18 cellular contexts compared by ENCODE assay signal in genomic region chr19:14764401-14764800, GRCh38. TPM values are rescaled to one million over a fixed set of nuclear protein-coding genes. Genes with fewer than 3 reads are reported as not detected.
A peak's percentile ranks its signal among the peaks of the same experiment; 100 is the strongest.
DNase-seq lines count a peak whose midpoint lies in the region; ATAC-seq, FAIRE-seq and TF ChIP-seq lines count a peak whose summit lies in the region.
"Had no signal": no experiment of that assay in that cellular context is flagged by ENCODE, and none has a peak within 500 bp of the region (broad histone marks: within the 10 kb centered on the region; RNA-seq: fewer than 3 reads in every experiment).

No MANE protein-coding gene starts in this region.

- DNase-seq in RWPE2 (ENCODE audit: low spot score) = peak; percentile 29
- no peak for DNase-seq in HepG2 (ENCODE audit: low spot score)
- peak; percentile 47 for DNase-seq in spleen
- DNase-seq in activated CD4-positive, alpha-beta T cell treated with anti-CD3 and anti-CD28 coated beads, Interleukin-2, amount 10 ng/mL, durations not matched to agents 7 days and 5 days = no peak
- DNase-seq in NCI-H526 (lab: John Stamatoyannopoulos, UW) = no peak
- no peak for DNase-seq in GM19239 (ENCODE audit: insufficient read length, low spot score)
- DNase-seq: 8988T; AML-193; Caco-2; CD8-positive, alpha-beta memory T cell; DMS53; GF-D8; HCEC 1CT; HFFc6 had no signal

- intact Hi-C loops in HepG2 (cut with micrococcal nuclease; ENCODE audit: unreplicated experiment) = no loop called here
- intact Hi-C loops in spleen (cut with DNase I; ENCODE audit: low total_unique reads) = no loop called here

- H3K4me1 ChIP-seq in RWPE2 (ENCODE audit: insufficient read depth, poor library complexity, severe bottlenecking) (no peaks in the 10 kb centered on the region), HepG2 (ENCODE audit: insufficient read depth, low read length) (no peaks in the 10 kb centered on the region), neutrophil (ENCODE audit: control insufficient read depth in 1 of 2, insufficient read depth in 1 of 2, low read depth in 1 of 2, low read length in 1 of 2) (peaks cover 0 to 8% of the 10 kb centered on the region in 2 experiments), spleen (no peaks in the 10 kb centered on the region)
- H3K4me1 ChIP-seq: BLaER1, Caco-2 had no signal

- H3K4me1 Mint-ChIP-seq in activated CD4-positive, alpha-beta T cell treated with anti-CD3 and anti-CD28 coated beads, Interleukin-2, amount 10 ng/mL, durations not matched to agents 7 days and 5 days = no peaks in the 10 kb centered on the region
- H3K4me1 Mint-ChIP-seq: CD8-positive, alpha-beta memory T cell had no signal

- no peak for FAIRE-seq in HepG2 (lab: Jason Lieb, UNC)
- no peak for FAIRE-seq in GM19239 (lab: Jason Lieb, UNC)
- FAIRE-seq: H1, HTR-8/SVneo had no signal

- H3K27ac ChIP-seq in RWPE2 (ENCODE audit: poor library complexity, severe bottlenecking) (no peak overlapping the region), HepG2 (ENCODE audit: extremely low read length, insufficient read depth, low read length) (no peak overlapping the region), neutrophil (peak overlapping the region; percentile 63), spleen (peak overlapping the region in 3 of 8 donors; percentile 10 to 54 (median 30))
- H3K27ac ChIP-seq: BLaER1 had no signal

- H3K9me3 ChIP-seq in RWPE2 (ENCODE audit: severe bottlenecking) (no peaks in the 10 kb centered on the region), HepG2 (ENCODE audit: low read length) (no peaks in the 10 kb centered on the region), neutrophil (no peaks in the 10 kb centered on the region), spleen (no peaks in the 10 kb centered on the region)
- H3K9me3 ChIP-seq: BLaER1, Caco-2 had no signal

- in situ Hi-C loops in HepG2 (cut with HindIII; ENCODE audit: extremely low pct_ligation_motif_present, low pct_unique_long_range_greater_than_20kb) = no loop called here

- TF ChIP-seq POLR2A in HepG2 (IDR thresholded peaks at IDR 0.05; ENCODE audit: insufficient read depth in 1 of 2, low read depth in 2 of 2, low read length in 2 of 2) (no peak), spleen (IDR thresholded peaks at IDR 0.05) (no peak)

- no TSS peak for BruUV-seq in HepG2 (replicated peaks; lab: Mats Ljungman, UMichigan)

- ATAC-seq in RWPE2 (ENCODE audit: low read depth) (no peak), HepG2 (peak; percentile 26; the same call in 1 of the 3 replicates)

- no peak for TF ChIP-seq RAD21 in HepG2 (CRISPR knock-in tag; IDR thresholded peaks at IDR 0.05)

- CTCF ChIA-PET in HepG2 (lab: Yijun Ruan, JAX; ENCODE audit: low intra/inter-chr PET ratio, low total read pairs) = no interaction called here
- CTCF ChIA-PET in activated CD4-positive, alpha-beta T cell treated with anti-CD3 and anti-CD28 coated beads, Interleukin-2, amount 10 ng/mL, durations not matched to agents 7 days and 5 days (lab: Charles Lee) = no interaction called here

- WGBS in HepG2 (ENCODE audit: low lambda C conversion rate) = 69% methylated on average over 8 of the region's 9 CpGs
- 86 to 96% (median 92%) methylated on average over 8 to 9 of the region's 9 CpGs for WGBS in spleen, 5 donors

- no peak overlapping the region for H3K4me2 ChIP-seq in HepG2 (ENCODE audit: low read depth, low read length)
- H3K4me2 ChIP-seq: BLaER1 had no signal

- no peaks in the 10 kb centered on the region for H3K79me2 ChIP-seq in HepG2 (ENCODE audit: insufficient read depth, low read length)

- no peak overlapping the region for H2AFZ ChIP-seq in HepG2 (ENCODE audit: low read length)

- TF ChIP-seq CTCF in RWPE2 (IDR thresholded peaks at IDR 0.05; ENCODE audit: poor library complexity, severe bottlenecking) (no peak), HepG2 (CRISPR knock-in tag; IDR thresholded peaks at IDR 0.05) (no peak), neutrophil (IDR thresholded peaks at IDR 0.05) (no peak), spleen (IDR thresholded peaks at IDR 0.05 in 8 of 11, conservative IDR thresholded peaks at IDR 0.05 in 3 of 11) (no peak)

- H3K4me3 ChIP-seq in RWPE2 (ENCODE audit: severe bottlenecking) (no peak overlapping the region), HepG2 (replicated peaks in 1 of 3; ENCODE audit: insufficient read depth in 1 of 3, low read depth in 2 of 3, low read length in 3 of 3) (no peak overlapping the region), neutrophil (ENCODE audit: low read depth in 1 of 2, low read length in 1 of 2) (no peak overlapping the region), spleen (no peak overlapping the region)
- H3K4me3 ChIP-seq: BLaER1 had no signal

- no peaks in the 10 kb centered on the region for H4K20me1 ChIP-seq in HepG2 (ENCODE audit: insufficient read depth, low read length)
- H4K20me1 ChIP-seq: BLaER1 had no signal

- H3K9ac ChIP-seq in HepG2 (ENCODE audit: insufficient read depth, low read depth, low read length) = no peak overlapping the region
- H3K9ac ChIP-seq: BLaER1 had no signal

- no peak for TF ChIP-seq EP300 in HepG2 (IDR thresholded peaks at IDR 0.05; ENCODE audit: low read depth in 2 of 2, low read length in 2 of 2)
- no peak for TF ChIP-seq EP300 in HepG2 (CRISPR knock-in tag; IDR thresholded peaks at IDR 0.05; ENCODE audit: borderline replicate concordance)

- H3K36me3 ChIP-seq in RWPE2 (ENCODE audit: low read depth) (no peaks in the 10 kb centered on the region), HepG2 (replicated peaks in 1 of 2; ENCODE audit: control insufficient read depth in 1 of 2, insufficient read depth in 2 of 2, low read length in 2 of 2) (no peaks in the 10 kb centered on the region), neutrophil (peaks cover 76% of the 10 kb centered on the region), spleen (peaks cover 0 to 96% (median 6%) of the 10 kb centered on the region in 6 donors)
- H3K36me3 ChIP-seq: BLaER1 had no signal

- peaks cover 2% of the 10 kb centered on the region for H3K36me3 Mint-ChIP-seq in activated CD4-positive, alpha-beta T cell treated with anti-CD3 and anti-CD28 coated beads, Interleukin-2, amount 10 ng/mL, durations not matched to agents 7 days and 5 days (ENCODE audit: low read depth)

- H3K9me3 Mint-ChIP-seq in activated CD4-positive, alpha-beta T cell treated with anti-CD3 and anti-CD28 coated beads, Interleukin-2, amount 10 ng/mL, durations not matched to agents 7 days and 5 days = no peaks in the 10 kb centered on the region

- H3K4me3 Mint-ChIP-seq in activated CD4-positive, alpha-beta T cell treated with anti-CD3 and anti-CD28 coated beads, Interleukin-2, amount 10 ng/mL, durations not matched to agents 7 days and 5 days = no peak overlapping the region
- H3K4me3 Mint-ChIP-seq: CD8-positive, alpha-beta memory T cell; HFFc6 had no signal

- H3K27me3 ChIP-seq in RWPE2 (ENCODE audit: insufficient read depth, poor library complexity, severe bottlenecking) (no peaks in the 10 kb centered on the region), HepG2 (ENCODE audit: control insufficient read depth in 1 of 2, insufficient read depth in 2 of 2, low read length in 2 of 2) (peaks cover 0 to 3% of the 10 kb centered on the region in 2 experiments; a peak in 2 of 5 replicates), neutrophil (no peaks in the 10 kb centered on the region), spleen (replicated peaks in 1 of 7) (peaks cover 0 to 20% (median 0%) of the 10 kb centered on the region in 7 donors)

- H3K27ac Mint-ChIP-seq in activated CD4-positive, alpha-beta T cell treated with anti-CD3 and anti-CD28 coated beads, Interleukin-2, amount 10 ng/mL, durations not matched to agents 7 days and 5 days = no peak overlapping the region
- H3K27ac Mint-ChIP-seq: HFFc6 had no signal

- POLR2A ChIA-PET in HepG2 (lab: Yijun Ruan, JAX) = no interaction called here
- POLR2A ChIA-PET in activated CD4-positive, alpha-beta T cell treated with anti-CD3 and anti-CD28 coated beads, Interleukin-2, amount 10 ng/mL, durations not matched to agents 7 days and 5 days (lab: Charles Lee) = no interaction called here

- no peaks in the 10 kb centered on the region for H3K27me3 Mint-ChIP-seq in activated CD4-positive, alpha-beta T cell treated with anti-CD3 and anti-CD28 coated beads, Interleukin-2, amount 10 ng/mL, durations not matched to agents 7 days and 5 days

RNA-seq across cellular contexts. Expression of gene ADGRE2, which starts 14.0 kb away (rescaled TPM):
- 0.04 TPM in 1 of 2 replicates, not detected in the other for total RNA-seq in HepG2 (2016; rRNA removed; fragmentation: Illumina TruSeq; extraction: Trizol)
- not detected in 2 replicates for total RNA-seq in HepG2 (2016; cell fraction: cytosol; rRNA removed; fragmentation: Illumina TruSeq; extraction: Trizol; ENCODE audit: low read depth)
- total RNA-seq in HepG2 (2016; cell fraction: insoluble cytoplasmic fraction; rRNA removed; fragmentation: Illumina TruSeq; extraction: Trizol) = not detected in 2 replicates
- not detected in 2 replicates for total RNA-seq in HepG2 (2016; cell fraction: membrane; rRNA removed; fragmentation: Illumina TruSeq; extraction: Trizol)
- total RNA-seq in HepG2 (2016; cell fraction: nucleus; rRNA removed; fragmentation: Illumina TruSeq; extraction: Trizol) = not detected in 2 replicates
- polyA plus RNA-seq in HepG2 (2011; rRNA removed) = 0.03 TPM in 1 of 2 replicates, not detected in the other
- polyA plus RNA-seq in HepG2 (2011; cell fraction: cytosol; rRNA removed) = 0.03 TPM in 1 of 2 replicates, not detected in the other
- 0.16 TPM in 1 of 2 replicates, not detected in the other for polyA plus RNA-seq in HepG2 (2011; cell fraction: nucleus; rRNA removed)
- not detected in 2 replicates for polyA plus RNA-seq in HepG2 (2012)
- polyA plus RNA-seq in HepG2 (2016; cell fraction: cytosol; fragmentation: Illumina TruSeq; extraction: Trizol; ENCODE audit: low read depth) = not detected in 2 replicates
- not detected in 2 replicates for polyA plus RNA-seq in HepG2 (2016; cell fraction: insoluble cytoplasmic fraction; fragmentation: Illumina TruSeq; extraction: Trizol; ENCODE audit: low read depth)
- not detected in 2 replicates for polyA plus RNA-seq in HepG2 (2016; cell fraction: membrane; fragmentation: Illumina TruSeq; extraction: Trizol; ENCODE audit: low read depth)
- polyA plus RNA-seq in HepG2 (2016; cell fraction: nucleus; fragmentation: Illumina TruSeq; extraction: Trizol; ENCODE audit: insufficient read depth, low read depth) = 0.11 and 0.41 TPM in 2 replicates
- 0.40 and 20.8 TPM in 2 replicates for polyA minus RNA-seq in HepG2 (2011; rRNA and poly(A)+ RNA removed; ENCODE audit: low replicate concordance)
- polyA minus RNA-seq in HepG2 (2011; cell fraction: cytosol; rRNA and poly(A)+ RNA removed) = not detected in 2 replicates
- not detected in 2 replicates for polyA minus RNA-seq in HepG2 (2011; cell fraction: nucleus; rRNA and poly(A)+ RNA removed)
- total RNA-seq in spleen = 100 to 1,000 TPM in 4 of 7 donors, 10 to 100 TPM in 3; 58.0 to 183 (median 100) TPM
- polyA plus RNA-seq in spleen = 1 to 10 TPM; 4.0 to 9.9 (median 6.0) TPM
- under 1 TPM; 0.42 to 0.73 TPM for total RNA-seq in activated CD4-positive, alpha-beta T cell treated with anti-CD3 and anti-CD28 coated beads, Interleukin-2, amount 10 ng/mL, durations not matched to agents 7 days and 5 days

Comparison
In these comparisons a context has a peak if more than half of its experiments do, and no peak if none do; other contexts are left out.
1. DNase-seq: peak in RWPE2 (single experiment) and spleen (single experiment); none in HepG2 (single experiment), activated CD4-positive, alpha-beta T cell treated with anti-CD3 and anti-CD28 coated beads, Interleukin-2, amount 10 ng/mL, durations not matched to agents 7 days and 5 days (single experiment), NCI-H526 (0 of 2) and GM19239 (single experiment).
2. RNA of gene ADGRE2, which starts 14.0 kb away (total RNA-seq): 58.0 to 183 TPM in spleen; 0.42 to 0.73 TPM in activated CD4-positive, alpha-beta T cell treated with anti-CD3 and anti-CD28 coated beads, Interleukin-2, amount 10 ng/mL, durations not matched to agents 7 days and 5 days and 0.04 TPM in HepG2; every median in the first group is over 10 times any median in the second.